6 cellular contexts compared by ENCODE assay signal in genomic region chr4:21018817-21019216, GRCh38.
"Had no signal": no experiment of that assay in that cellular context is flagged by ENCODE, and none has a peak within 500 bp of the region (broad histone marks: within the 10 kb centered on the region; RNA-seq: fewer than 3 reads in every experiment).

No MANE protein-coding gene starts in this region.

- ATAC-seq: HepG2, K562 had no signal

- H3K4me3 ChIP-seq: K562 had no signal

- H3K27ac ChIP-seq: HL-60 had no signal

- H3K27me3 Mint-ChIP-seq: IgD-negative memory B cell had no signal

- H3K4me3 Mint-ChIP-seq: IgD-negative memory B cell had no signal

- H3K27ac Mint-ChIP-seq: IgD-negative memory B cell had no signal

- H3K36me3 Mint-ChIP-seq: IgD-negative memory B cell had no signal

- DNase-seq: IMR-90, KBM-7 had no signal
